Comparison of ENCODE assay signal across 9 cellular contexts in genomic region chr7:123154231-123154860, GRCh38. TPM values are rescaled to one million over a fixed set of nuclear protein-coding genes. Genes with fewer than 3 reads are reported as not detected.
A peak's percentile ranks its signal among the peaks of the same experiment; 100 is the strongest.
DNase-seq lines count a peak whose midpoint lies in the region; ATAC-seq and TF ChIP-seq lines count a peak whose summit lies in the region.
"Had no signal": no experiment of that assay in that cellular context is flagged by ENCODE, and none has a peak within 500 bp of the region (broad histone marks: within the 10 kb centered on the region; RNA-seq: fewer than 3 reads in every experiment).

No MANE protein-coding gene starts in this region.

- peak; percentile 1 for DNase-seq in activated CD8-positive, alpha-beta memory T cell treated with anti-CD3 and anti-CD28 coated beads, Interleukin-2, amount 50 U/mL, for 24 hours (ENCODE audit: extremely low read depth)
- no peak for DNase-seq in activated CD8-positive, alpha-beta memory T cell treated with anti-CD3 and anti-CD28 coated beads, Interleukin-2, amount 50 U/mL, for 4 hours
- DNase-seq in H7 (peak; percentile 15), PC-3 (peak; percentile 86), iPS DF 4.7 (ENCODE audit: extremely low read depth, low spot score) (peak; percentile 51), spleen (no peak)

- H3K9me2 ChIP-seq in PC-3 (replicated peaks; ENCODE audit: low read length): no peaks in the 10 kb centered on the region

- H3K4me2 ChIP-seq in KMS-11 (0 out of 2 replicates have a peak overlapping the region, but pooled peaks have one; percentile 1), PC-3 (ENCODE audit: low read length) (no peak overlapping the region)

- H3K9me3 Mint-ChIP-seq in brain: no peaks in the 10 kb centered on the region

- H4K20me1 ChIP-seq in KMS-11 (ENCODE audit: insufficient read depth) (no peaks in the 10 kb centered on the region), PC-3 (ENCODE audit: low read length) (no peaks in the 10 kb centered on the region)

- POLR2A ChIA-PET in PC-3 (lab: Charles Lee; ENCODE audit: unreplicated experiment): no interaction called here

- H3K27ac Mint-ChIP-seq in brain: no peak overlapping the region

- WGBS in spleen, 5 donors: 3 to 6% (median 3%) methylated on average over 3 of the region's 3 CpGs

- H3K79me2 ChIP-seq in KMS-11 (ENCODE audit: insufficient read depth, low read depth): no peaks in the 10 kb centered on the region
- H3K79me2 ChIP-seq in PC-3 (ENCODE audit: low read length): no peaks in the 10 kb centered on the region

- TF ChIP-seq CTCF in KMS-11 (conservative IDR thresholded peaks at IDR 0.05; ENCODE audit: low read depth, low read length): peak; percentile 95
- peak; percentile 81 for TF ChIP-seq CTCF in PC-3 (conservative IDR thresholded peaks at IDR 0.05; ENCODE audit: low read depth, low read length)
- peak; percentile 81 to 95 for TF ChIP-seq CTCF in brain (conservative IDR thresholded peaks at IDR 0.05)
- peak in 10 of 11 experiments; percentile 31 to 74 (median 56) for TF ChIP-seq CTCF in spleen (IDR thresholded peaks at IDR 0.05 in 8 of 11, conservative IDR thresholded peaks at IDR 0.05 in 3 of 11)

- H3K27me3 ChIP-seq in H7 (ENCODE audit: control insufficient read depth, insufficient read depth, low read length) (no peaks in the 10 kb centered on the region), KMS-11 (ENCODE audit: insufficient read depth, low read depth) (no peaks in the 10 kb centered on the region), PC-3 (ENCODE audit: low read length) (no peaks in the 10 kb centered on the region), spleen (replicated peaks in 1 of 7) (no peaks in the 10 kb centered on the region)
- H3K27me3 ChIP-seq: neutrophil had no signal

- no peak overlapping the region for H3K4me3 ChIP-seq in H7 (ENCODE audit: insufficient read depth, low read depth, low read length)
- no peak overlapping the region for H3K4me3 ChIP-seq in KMS-11 (IDR thresholded peaks at IDR 0.05; ENCODE audit: insufficient read depth, low read depth, low read length)
- no peak overlapping the region for H3K4me3 ChIP-seq in PC-3 (ENCODE audit: low read length)
- no peak overlapping the region for H3K4me3 ChIP-seq in spleen

- no peaks in the 10 kb centered on the region for H3F3A ChIP-seq in PC-3 (ENCODE audit: low read length, unreplicated experiment)

- no peak overlapping the region for H3K9ac ChIP-seq in KMS-11
- H3K9ac ChIP-seq in PC-3 (ENCODE audit: low read length): no peak overlapping the region

- peak; percentile 78 for ATAC-seq in PC-3

- no peak overlapping the region for H3K27ac ChIP-seq in KMS-11
- H3K27ac ChIP-seq in PC-3 (ENCODE audit: low read length): no peak overlapping the region
- no peak overlapping the region for H3K27ac ChIP-seq in spleen
- H3K27ac ChIP-seq: neutrophil had no signal

- no peaks in the 10 kb centered on the region for H3K27me3 Mint-ChIP-seq in brain

- H3K9me3 ChIP-seq in PC-3 (ENCODE audit: low read length): no peaks in the 10 kb centered on the region
- H3K9me3 ChIP-seq in spleen: no peaks in the 10 kb centered on the region
- H3K9me3 ChIP-seq: neutrophil had no signal

- BruUV-seq in PC-3 (replicated peaks; lab: Mats Ljungman, UMichigan): no TSS peak

- peaks cover 5% of the 10 kb centered on the region for H3K4me1 Mint-ChIP-seq in brain

- H2AFZ ChIP-seq in KMS-11 (ENCODE audit: low read depth) (peak overlapping the region; percentile 17; the same call in 1 of the 2 replicates), PC-3 (ENCODE audit: low read length) (no peak overlapping the region)

- no peak for TF ChIP-seq POLR2A in spleen (IDR thresholded peaks at IDR 0.05)

- H3K4me3 Mint-ChIP-seq in brain: no peak overlapping the region

- H3K4me1 ChIP-seq in KMS-11 (ENCODE audit: low read depth, poor library complexity, severe bottlenecking): peaks cover 10% of the 10 kb centered on the region
- H3K4me1 ChIP-seq in PC-3 (ENCODE audit: insufficient read depth, low read length): no peaks in the 10 kb centered on the region
- H3K4me1 ChIP-seq in spleen: no peaks in the 10 kb centered on the region

- CTCF ChIA-PET in PC-3 (lab: Charles Lee): interaction anchor here (0.6 to 1.4 kb wide), 7 partner anchors 11 to 1378 kb away, joined by 3 to 5 read pairs (median 3); no protein-coding TSS in a partner anchor

- no peaks in the 10 kb centered on the region for H3K36me3 Mint-ChIP-seq in brain

- H3K36me3 ChIP-seq in H7 (replicated peaks; ENCODE audit: control insufficient read depth, insufficient read depth, low read length) (no peaks in the 10 kb centered on the region), KMS-11 (ENCODE audit: insufficient read depth) (no peaks in the 10 kb centered on the region), PC-3 (ENCODE audit: low read depth, low read length) (no peaks in the 10 kb centered on the region), spleen (no peaks in the 10 kb centered on the region)
- H3K36me3 ChIP-seq: neutrophil had no signal

- intact Hi-C loops in PC-3 (cut with micrococcal nuclease) (loop anchor here (1.0 to 10.0 kb wide), 6 partner anchors 84 to 940 kb away; no protein-coding TSS in a partner anchor), spleen (cut with DNase I; ENCODE audit: low total_unique reads) (no loop called here)

RNA-seq across cellular contexts. Expression of gene SLC13A1, which starts 45.4 kb away (rescaled TPM):
- not detected in 2 replicates for total RNA-seq in H7 (2014; rRNA removed; shearing (Covaris generic))
- total RNA-seq in PC-3 (2014; rRNA removed) (not detected in 2 replicates), spleen (not detected)
- polyA plus RNA-seq in brain (ENCODE audit: insufficient read depth, low read depth, low replicate concordance) (not detected), spleen (not detected)

Comparison
In these comparisons a context has a peak if more than half of its experiments do, and no peak if none do; other contexts are left out.
1. DNase-seq: peak in activated CD8-positive, alpha-beta memory T cell treated with anti-CD3 and anti-CD28 coated beads, Interleukin-2, amount 50 U/mL, for 24 hours (single experiment), H7 (single experiment), PC-3 (single experiment) and iPS DF 4.7 (single experiment); none in activated CD8-positive, alpha-beta memory T cell treated with anti-CD3 and anti-CD28 coated beads, Interleukin-2, amount 50 U/mL, for 4 hours (single experiment) and spleen (single experiment).
2. Peak in every context shown above with its lines, with median percentiles within 50 percentile points of each other: CTCF ChIP-seq.